16 cellular contexts compared by ENCODE assay signal in genomic region chr9:114742947-114743346, GRCh38.
DNase-seq lines count a peak whose midpoint lies in the region; ATAC-seq and TF ChIP-seq lines count a peak whose summit lies in the region.
"Had no signal": no experiment of that assay in that cellular context is flagged by ENCODE, and none has a peak within 500 bp of the region (broad histone marks: within the 10 kb centered on the region; RNA-seq: fewer than 3 reads in every experiment).

No MANE protein-coding gene starts in this region.

- TF ChIP-seq CTCF in RWPE1 (conservative IDR thresholded peaks at IDR 0.05; ENCODE audit: low read depth) (no peak), epithelial cell of esophagus (IDR thresholded peaks at IDR 0.05; ENCODE audit: insufficient read depth, low read depth, low read length, missing control alignments) (no peak), right lobe of liver (IDR thresholded peaks at IDR 0.05) (no peak)

- H2AFZ ChIP-seq in GM23248: no peak overlapping the region
- H2AFZ ChIP-seq: PC-9 had no signal

- H3K36me3 ChIP-seq in GM23248 (ENCODE audit: low read depth) (no peaks in the 10 kb centered on the region), right lobe of liver (no peaks in the 10 kb centered on the region)

- H3K4me2 ChIP-seq in GM23248 (ENCODE audit: unreplicated experiment): no peak overlapping the region
- H3K4me2 ChIP-seq: PC-9 had no signal

- CTCF ChIA-PET in RWPE1 (lab: Yijun Ruan, JAX): interaction anchor here (0.6 to 1.6 kb wide), 4 partner anchors 164 to 499 kb away, joined by 3 to 7 read pairs (median 4); no protein-coding TSS in a partner anchor

- WGBS in GM23248 (ENCODE audit: low coverage in 1 of 2, low lambda C conversion rate in 2 of 2, missing lambda C conversion rate in 2 of 2), 2 experiments: 97 to 99% methylated on average over 2 of the region's 2 CpGs
- WGBS in right lobe of liver (ENCODE audit: insufficient coverage, low coverage, low lambda C conversion rate, missing lambda C conversion rate): 66% methylated on average over 2 of the region's 2 CpGs

- TF ChIP-seq POLR2A in right lobe of liver (IDR thresholded peaks at IDR 0.05): no peak

- peaks cover 25% of the 10 kb centered on the region for H3K4me1 ChIP-seq in GM23248 (ENCODE audit: insufficient read depth)
- H3K4me1 ChIP-seq in right lobe of liver: peaks cover 0 to 13% (median 0%) of the 10 kb centered on the region in 4 donors

- H3K79me2 ChIP-seq in GM23248 (ENCODE audit: insufficient read depth): no peaks in the 10 kb centered on the region

- H3K9me3 ChIP-seq in GM23248 (ENCODE audit: low read depth) (no peaks in the 10 kb centered on the region), right lobe of liver (no peaks in the 10 kb centered on the region)

- ATAC-seq in right lobe of liver (peak in 3 of 4 donors; percentile 28 to 37 (median 32)), HG03045 (IDR thresholded peaks at IDR 0.05; ENCODE audit: unreplicated experiment) (no peak)

- intact Hi-C loops in right lobe of liver (cut with DNase I): loop anchor here in 1 of 2 donors (10.0 kb wide), 1 partner anchor 162 kb away; no protein-coding TSS in a partner anchor

- no peaks in the 10 kb centered on the region for H4K20me1 ChIP-seq in GM23248 (ENCODE audit: insufficient read depth)

- in situ Hi-C loops in GM23248 (cut with MboI) (loop anchor here (5.0 kb wide), 1 partner anchor 164 kb away; no protein-coding TSS in a partner anchor), ACHN (cut with HindIII; ENCODE audit: low pct_ligation_motif_present, low pct_unique_long_range_greater_than_20kb, low sequenced_read_pairs) (no loop called here)

- H3K9ac ChIP-seq in GM23248: no peak overlapping the region

- POLR2A ChIA-PET in RWPE1 (lab: Yijun Ruan, JAX; ENCODE audit: low non-redundant PET): interaction anchor here (0.7 kb wide), 1 partner anchor 165 kb away, joined by 3 read pairs; no protein-coding TSS in a partner anchor

- H3F3A ChIP-seq in GM23248 (ENCODE audit: insufficient read depth): peaks cover 6% of the 10 kb centered on the region

- H3K27ac ChIP-seq in GM23248 (no peak overlapping the region), RWPE1 (no peak overlapping the region), right lobe of liver (no peak overlapping the region)
- H3K27ac ChIP-seq: HL-60, PC-9 had no signal

- H3K27me3 ChIP-seq in GM23248 (replicated peaks; ENCODE audit: insufficient read depth): no peaks in the 10 kb centered on the region
- no peaks in the 10 kb centered on the region for H3K27me3 ChIP-seq in right lobe of liver

- DNase-seq in GM23248 (peak; percentile 31), RWPE1 (ENCODE audit: low spot score) (peak; percentile 28), epithelial cell of esophagus (ENCODE audit: low read depth) (peak; percentile 31), right lobe of liver (no peak), NCI-H187 treated with DMSO at 0.1 percent for 48 hours (lab: John Stamatoyannopoulos, UW) (no peak), ACHN (no peak)
- DNase-seq: AML-193, HFFc6, NCI-H1105, NCI-H187, NCI-H2227 treated with DMSO at 0.1 percent for 48 hours, NCI-H524, SW 1271 had no signal

- H3K4me3 ChIP-seq in GM23248 (no peak overlapping the region), epithelial cell of esophagus (ENCODE audit: low read length) (no peak overlapping the region), right lobe of liver (no peak overlapping the region)
- H3K4me3 ChIP-seq: PC-9 had no signal

- no peaks in the 10 kb centered on the region for H3K9me2 ChIP-seq in GM23248 (ENCODE audit: insufficient read depth)

Comparison
In these comparisons a context has a peak if more than half of its experiments do, and no peak if none do; other contexts are left out.
1. DNase-seq: peak in GM23248 (single experiment), RWPE1 (single experiment) and epithelial cell of esophagus (single experiment); none in right lobe of liver (0 of 3), NCI-H187 treated with DMSO at 0.1 percent for 48 hours (single experiment) and ACHN (single experiment).